Comparison of ENCODE assay signal across 8 cellular contexts in the genomic region with DNA sequence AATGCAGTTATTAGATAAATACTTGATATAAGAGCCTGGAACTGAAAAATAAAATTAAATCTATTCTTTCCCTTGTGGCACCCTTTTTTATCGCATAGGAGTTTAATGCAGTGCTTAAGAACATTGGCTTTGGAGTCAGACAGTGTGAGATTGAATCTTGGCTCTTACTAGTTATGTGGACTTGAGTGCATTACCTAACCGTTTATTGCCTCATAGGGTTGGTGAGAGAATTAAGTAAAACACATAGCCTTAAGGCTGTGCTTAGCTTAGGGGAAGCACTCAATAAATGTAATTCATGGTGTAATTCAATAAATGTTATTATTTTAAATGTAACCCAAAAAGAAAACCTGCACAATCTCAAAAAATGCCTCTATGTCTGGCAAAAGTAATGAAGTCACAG. TPM values are rescaled to one million over a fixed set of nuclear protein-coding genes. Genes with fewer than 3 reads are reported as not detected.
A peak's percentile ranks its signal among the peaks of the same experiment; 100 is the strongest.
DNase-seq lines count a peak whose midpoint lies in the region; ATAC-seq and TF ChIP-seq lines count a peak whose summit lies in the region.

No MANE protein-coding gene starts in this region.

- peak overlapping the region; percentile 9 for H3K4me3 ChIP-seq in A673 (ENCODE audit: low read depth, low read length, poor library complexity, severe bottlenecking)

- intact Hi-C loops in A673 (cut with micrococcal nuclease; ENCODE audit: unreplicated experiment), result no loop called here
- intact Hi-C loops in activated B cell treated with CpG ODN at 0.5 μM for 24 hours (cut with micrococcal nuclease), result loop anchor here (5.0 kb wide), 1 partner anchor 1703 kb away; no protein-coding TSS in a partner anchor

- H3K27ac Mint-ChIP-seq in activated B cell treated with CpG ODN at 0.5 μM for 24 hours (peak overlapping the region; percentile 97), immature natural killer cell (peak overlapping the region; percentile 94 to 98 (median 97))

- TF ChIP-seq CTCF in A673 (conservative IDR thresholded peaks at IDR 0.05; ENCODE audit: low read depth, low read length), result no peak
- no peak for TF ChIP-seq CTCF in activated B cell treated with CpG ODN at 0.5 μM for 24 hours (IDR thresholded peaks at IDR 0.05)
- TF ChIP-seq CTCF in GM20000 (IDR thresholded peaks at IDR 0.05; ENCODE audit: extremely low read depth, missing control alignments), result no peak

- H3K9me3 Mint-ChIP-seq in activated B cell treated with CpG ODN at 0.5 μM for 24 hours, result no peaks in the 10 kb centered on the region
- H3K9me3 Mint-ChIP-seq in immature natural killer cell, result no peaks in the 10 kb centered on the region

- no peaks in the 10 kb centered on the region for H3K36me3 ChIP-seq in A673 (ENCODE audit: insufficient read depth, low read length, poor library complexity, severe bottlenecking)

- CTCF ChIA-PET in A673 (lab: Charles Lee) (interaction anchor here (1.6 kb wide), 1 partner anchor 114 kb away, joined by 4 read pairs; no protein-coding TSS in a partner anchor), activated B cell treated with CpG ODN at 0.5 μM for 24 hours (lab: Charles Lee) (interaction anchor here (0.9 to 11.2 kb wide), 4 partner anchors 36 to 114 kb away, joined by 5 to 648 read pairs (median 6); no protein-coding TSS in a partner anchor)

- DNase-seq in A673 (ENCODE audit: low spot score), result peak; percentile 41
- peak; percentile 63 for DNase-seq in HCEC 1CT
- no peak for DNase-seq in activated B cell treated with CpG ODN at 0.5 μM for 24 hours
- peak in 1 of 3 donors; percentile 31 for DNase-seq in immature natural killer cell
- DNase-seq in NCI-H2171 (lab: John Stamatoyannopoulos, UW), result no peak
- DNase-seq in pons (ENCODE audit: low spot score), result no peak
- DNase-seq in GM20000 (ENCODE audit: low spot score), result no peak

- H3K4me1 Mint-ChIP-seq in activated B cell treated with CpG ODN at 0.5 μM for 24 hours (peaks cover 65% of the 10 kb centered on the region), immature natural killer cell (peaks cover 59 to 65% of the 10 kb centered on the region in 2 donors)

- H3K4me3 Mint-ChIP-seq in activated B cell treated with CpG ODN at 0.5 μM for 24 hours (peak overlapping the region; percentile 92), immature natural killer cell (peak overlapping the region; percentile 91 to 98 (median 96))

- BruUV-seq in A673 (replicated peaks; lab: Mats Ljungman, UMichigan), result no TSS peak

- no peaks in the 10 kb centered on the region for H3K9me3 ChIP-seq in A673 (ENCODE audit: low read depth, low read length, poor library complexity, severe bottlenecking)

- POLR2A ChIA-PET in A673 (lab: Charles Lee; ENCODE audit: low non-redundant PET) (no interaction called here), activated B cell treated with CpG ODN at 0.5 μM for 24 hours (lab: Charles Lee) (interaction anchor here (1.6 to 7.9 kb wide), 5 partner anchors 21 to 249 kb away, joined by 3 to 342 read pairs (median 26); no protein-coding TSS in a partner anchor)

- no peaks in the 10 kb centered on the region for H3K27me3 Mint-ChIP-seq in activated B cell treated with CpG ODN at 0.5 μM for 24 hours
- peaks cover 17 to 34% (median 24%) of the 10 kb centered on the region in 3 donors for H3K27me3 Mint-ChIP-seq in immature natural killer cell (ENCODE audit: low read depth in 3 of 3)

- peaks cover 5% of the 10 kb centered on the region for H3K27me3 ChIP-seq in A673 (replicated peaks; ENCODE audit: insufficient read depth, low read depth, low read length, poor library complexity)

- H3K4me1 ChIP-seq in A673 (ENCODE audit: insufficient read depth, low read length, poor library complexity, severe bottlenecking), result peaks cover 35% of the 10 kb centered on the region

- H3K27ac ChIP-seq in A673 (ENCODE audit: low read depth, low read length, poor library complexity, severe bottlenecking), result no peak overlapping the region

- ATAC-seq in activated B cell treated with CpG ODN at 0.5 μM for 24 hours (ENCODE audit: low read depth), result no peak
- no peak for ATAC-seq in GM18868 (IDR thresholded peaks at IDR 0.05; ENCODE audit: unreplicated experiment)

- H3K36me3 Mint-ChIP-seq in activated B cell treated with CpG ODN at 0.5 μM for 24 hours (ENCODE audit: low read depth) (peaks cover 20% of the 10 kb centered on the region), immature natural killer cell (peaks cover 0 to 3% (median 0%) of the 10 kb centered on the region in 3 donors)

RNA-seq across cellular contexts. Expression of gene STK17A, which starts 2.6 kb away (rescaled TPM):
- 17.1 and 27.3 TPM in 2 replicates for total RNA-seq in A673 (2021)
- 67.1 and 68.6 TPM in 2 replicates for total RNA-seq in activated B cell treated with CpG ODN at 0.5 μM for 24 hours
- polyA plus RNA-seq in immature natural killer cell, result 100 to 1,000 TPM; 255 to 300 (median 271) TPM

Comparison
In these comparisons a context has a peak if more than half of its experiments do, and no peak if none do; other contexts are left out.
1. DNase-seq: peak in A673 (single experiment) and HCEC 1CT (single experiment); none in activated B cell treated with CpG ODN at 0.5 μM for 24 hours (single experiment), NCI-H2171 (single experiment), pons (single experiment) and GM20000 (single experiment).